2 cellular contexts compared by ENCODE assay signal in the genomic region with DNA sequence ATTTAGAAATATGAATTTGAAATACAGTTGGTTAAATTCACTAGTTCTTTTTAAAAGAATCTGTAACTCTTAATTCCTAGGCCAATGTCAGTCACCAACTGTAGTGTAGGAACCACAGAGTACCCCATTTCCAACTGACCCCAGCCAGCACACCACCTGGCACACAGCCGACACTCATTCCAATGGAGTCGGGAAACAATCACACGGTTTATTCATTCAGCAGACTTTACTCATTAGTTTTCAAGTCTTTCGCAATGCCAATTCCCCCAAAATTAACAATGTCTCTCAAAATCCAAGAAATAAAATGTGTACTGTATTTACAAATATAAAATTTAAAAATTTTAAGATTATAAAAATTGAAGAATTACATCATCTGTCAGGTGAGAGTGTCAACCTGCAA.
A peak's percentile ranks its signal among the peaks of the same experiment; 100 is the strongest.
TF ChIP-seq lines count a peak whose summit lies in the region.

No MANE protein-coding gene starts in this region.

TF ChIP-seq in GM12878, 131 proteins besides CTCF, POLR2A, EP300 and RAD21:
- TF ChIP-seq NFYA (IDR thresholded peaks at IDR 0.05; ENCODE audit: borderline replicate concordance, low read depth, low read length) (no peak), ZNF622 (IDR thresholded peaks at IDR 0.05) (no peak), SIX5 (IDR thresholded peaks at IDR 0.05; ENCODE audit: low read depth, low read length, severe bottlenecking) (no peak), BCL11A (IDR thresholded peaks at IDR 0.05; ENCODE audit: low read depth, low read length) (no peak), HDAC2 (IDR thresholded peaks at IDR 0.05) (no peak), PAX8 (IDR thresholded peaks at IDR 0.05) (no peak), ZBED1 (IDR thresholded peaks at IDR 0.05; ENCODE audit: borderline replicate concordance) (no peak), FOS (IDR thresholded peaks at IDR 0.05; ENCODE audit: borderline replicate concordance, extremely low read depth, insufficient read length) (no peak), STAT3 (IDR thresholded peaks at IDR 0.05; ENCODE audit: low read depth, low read length) (no peak), SMARCA5 (IDR thresholded peaks at IDR 0.05) (no peak), CBX3 (IDR thresholded peaks at IDR 0.05; ENCODE audit: borderline replicate concordance, low read depth) (no peak), MYC (IDR thresholded peaks at IDR 0.05; ENCODE audit: insufficient read depth, insufficient read length, insufficient replicate concordance, low read length, severe bottlenecking) (no peak), ATF3 (IDR thresholded peaks at IDR 0.05; ENCODE audit: borderline replicate concordance, extremely low read depth, low read depth, low read length) (no peak), NR2F1 (conservative IDR thresholded peaks at IDR 0.05) (no peak), SP1 (IDR thresholded peaks at IDR 0.05; ENCODE audit: low read depth, low read length) (no peak), YBX1 (IDR thresholded peaks at IDR 0.05) (no peak), GATAD2B (conservative IDR thresholded peaks at IDR 0.05; ENCODE audit: low read depth) (no peak)

TF ChIP-seq in HepG2, 621 proteins besides CTCF, POLR2A, EP300 and RAD21:
- no peak for TF ChIP-seq HMG20A (CRISPR knock-in tag; IDR thresholded peaks at IDR 0.05; ENCODE audit: borderline replicate concordance)
- peak; percentile 52; the same call in 1 of the 2 replicates for TF ChIP-seq CEBPB (IDR thresholded peaks at IDR 0.05; ENCODE audit: borderline replicate concordance, low read depth, low read length)
- no peak for TF ChIP-seq ZNF274 (CRISPR knock-in tag; IDR thresholded peaks at IDR 0.05)
